ENCODE assay signal across 8 cellular contexts in genomic region chr9:70601000-70601929, GRCh38.
A peak's percentile ranks its signal among the peaks of the same experiment; 100 is the strongest.
DNase-seq lines count a peak whose midpoint lies in the region; ATAC-seq, FAIRE-seq and TF ChIP-seq lines count a peak whose summit lies in the region.

No MANE protein-coding gene starts in this region.

- no peak for TF ChIP-seq CTCF in left lung (IDR thresholded peaks at IDR 0.05)

- H3K36me3 ChIP-seq in left lung = no peaks in the 10 kb centered on the region

- FAIRE-seq in GM12891 (lab: Jason Lieb, UNC) = no peak

- no peaks in the 10 kb centered on the region for H3K27me3 ChIP-seq in left lung

- no peak for TF ChIP-seq POLR2A in GM12891 (IDR thresholded peaks at IDR 0.05; ENCODE audit: low read depth, low read length)

- peak; percentile 25 for DNase-seq in CD1c-positive myeloid dendritic cell (ENCODE audit: extremely low spot score)
- peak; percentile 51 for DNase-seq in NCI-H2227 (lab: John Stamatoyannopoulos, UW; ENCODE audit: unreplicated experiment)
- peak; percentile 89 to 97 for DNase-seq in cerebellar nuclear complex (lab: John Stamatoyannopoulos, UW)
- peak; percentile 86 to 87 for DNase-seq in left lung
- no peak for DNase-seq in activated naive CD4-positive, alpha-beta T cell (lab: John Stamatoyannopoulos, UW)
- DNase-seq in GM12891 (ENCODE audit: insufficient read length, low spot score) = no peak

- intact Hi-C loops in left lung (cut with DNase I) = loop anchor here in 1 of 2 donors (5.0 to 10.0 kb wide), 2 partner anchors 116 to 264 kb away; no protein-coding TSS in a partner anchor

- no peaks in the 10 kb centered on the region for H3K9me3 ChIP-seq in left lung

- no peak overlapping the region for H3K4me3 ChIP-seq in left lung

- ATAC-seq in left lung (peak; percentile 75), HG02970 (IDR thresholded peaks at IDR 0.05; ENCODE audit: low FRiP score, unreplicated experiment) (no peak)

- peak overlapping the region; percentile 73 to 83 for H3K27ac ChIP-seq in left lung
- H3K27ac ChIP-seq in temporal lobe (ENCODE audit: low read depth, low read length) = peak overlapping the region; percentile 80

- H3K4me1 ChIP-seq in left lung = peaks cover 10 to 11% of the 10 kb centered on the region in 2 donors

TF ChIP-seq in GM12891, 5 proteins besides CTCF, POLR2A, EP300 and RAD21:
- no peak for TF ChIP-seq POLR2AphosphoS5 (IDR thresholded peaks at IDR 0.05; ENCODE audit: low read depth, low read length)
- TF ChIP-seq TAF1 (IDR thresholded peaks at IDR 0.05; ENCODE audit: low read depth, low read length) = no peak
- TF ChIP-seq SPI1 (IDR thresholded peaks at IDR 0.05; ENCODE audit: low read depth, low read length) = no peak
- no peak for TF ChIP-seq POU2F2 (IDR thresholded peaks at IDR 0.05; ENCODE audit: low read depth, low read length)
- no peak for TF ChIP-seq PAX5 (IDR thresholded peaks at IDR 0.05; ENCODE audit: insufficient read depth, low read length, severe bottlenecking)
TF ChIP-seq in GM12891: peak in this region for 0.

Comparison
In these comparisons a context has a peak if more than half of its experiments do, and no peak if none do; other contexts are left out.
1. DNase-seq: peak in CD1c-positive myeloid dendritic cell (single experiment), NCI-H2227 (single experiment), cerebellar nuclear complex (2 of 2) and left lung (2 of 2); none in activated naive CD4-positive, alpha-beta T cell (0 of 4) and GM12891 (single experiment).